In genomic region chr9:6015278-6016157, GRCh38 we compare ENCODE assay signal across 8 cellular contexts. TPM values are rescaled to one million over a fixed set of nuclear protein-coding genes. Genes with fewer than 3 reads are reported as not detected.
DNase-seq lines count a peak whose midpoint lies in the region; ATAC-seq and TF ChIP-seq lines count a peak whose summit lies in the region.

Gene RANBP6, minus strand, starts transcription at chr9:6015624. Its CDS starts 17 bp downstream, at chr9:6015607.

- H3K4me3 ChIP-seq in GM12875 (ENCODE audit: low read depth, low read length) (peak within 1 kb of the TSS; percentile 66), transverse colon (peak within 1 kb of the TSS; percentile 51 to 75 (median 66))

- DNase-seq in NCI-H1105 treated with DMSO at 0.1 percent for 48 hours (lab: John Stamatoyannopoulos, UW) = peak; percentile 85
- DNase-seq in T-cell = peak; percentile 76 to 94 (median 91)
- DNase-seq in cardiac septum (ENCODE audit: low spot score) = peak; percentile 96
- DNase-seq in pons (ENCODE audit: low spot score) = peak; percentile 86
- DNase-seq in transverse colon = peak; percentile 94

- peaks cover 8 to 21% (median 20%) of the 10 kb centered on the region in 3 donors for H3K9me3 Mint-ChIP-seq in T-cell

- H3K27ac Mint-ChIP-seq in T-cell = peak within 1 kb of the TSS; percentile 90 to 99

- intact Hi-C loops in cardiac septum (cut with DNase I) (no loop called here), transverse colon (cut with DNase I; ENCODE audit: low total_unique reads) (no loop called here)

- peak; percentile 75 for TF ChIP-seq POLR2A in transverse colon (IDR thresholded peaks at IDR 0.05)

- CTCF ChIA-PET in T-cell (lab: Charles Lee) = interaction anchor here (0.6 to 1.2 kb wide), 8 partner anchors 7 to 398 kb away, joined by 3 to 11 read pairs (median 5); partner anchors contain the start of gene UHRF2 (in 1 of the 2)

- no peaks in the 10 kb centered on the region for H3K27me3 ChIP-seq in transverse colon

- H3K4me1 ChIP-seq in transverse colon = peaks cover 7 to 35% (median 11%) of the 10 kb centered on the region in 4 donors

- no peaks in the 10 kb centered on the region for H3K36me3 ChIP-seq in transverse colon

- H3K27me3 Mint-ChIP-seq in T-cell = no peaks in the 10 kb centered on the region

- in situ Hi-C loops in transverse colon (cut with MboI; ENCODE audit: low pct_ligation_motif_present in 1 of 4, low pct_unique_long_range_greater_than_20kb in 1 of 4, low sequenced_read_pairs in 3 of 4) = loop anchor here in 1 of 4 donors (10.0 to 25.0 kb wide), 2 partner anchors 381 to 1328 kb away; partner anchors contain the start of gene CDC37L1

- H3K27ac ChIP-seq in adipose tissue (ENCODE audit: low read depth, low read length) (peak within 1 kb of the TSS; percentile 23), transverse colon (peak within 1 kb of the TSS; percentile 81 to 91 (median 88))

- H3K4me3 Mint-ChIP-seq in T-cell = peak within 1 kb of the TSS; percentile 89 to 98 (median 95)

- WGBS in adipose tissue, 3 donors = 3 to 11% (median 11%) methylated on average over 41 to 43 of the region's 43 CpGs
- 11 to 20% methylated on average over 4 to 41 of the region's 43 CpGs for WGBS in transverse colon (ENCODE audit: low coverage in 1 of 2), 2 donors

- TF ChIP-seq CTCF in GM12875 (IDR thresholded peaks at IDR 0.05; ENCODE audit: borderline replicate concordance, insufficient read depth, low read depth, low read length) (no peak), transverse colon (IDR thresholded peaks at IDR 0.05) (peak in 1 of 5 experiments; percentile 13)

- ATAC-seq in HG02678 (IDR thresholded peaks at IDR 0.05; ENCODE audit: unreplicated experiment) (peak; percentile 99), T-cell (replicated peaks in 1 of 4) (peak; percentile 99)

- POLR2A ChIA-PET in T-cell (lab: Charles Lee) = interaction anchor here (0.5 to 1.5 kb wide), 13 partner anchors 9 to 1835 kb away, joined by 3 to 23 read pairs (median 5); partner anchors contain the start of gene UHRF2 (in 1 of the 2)

- no peaks in the 10 kb centered on the region for H3K9me3 ChIP-seq in transverse colon

- H3K36me3 Mint-ChIP-seq in T-cell = peaks cover 36% of the 10 kb centered on the region

- H3K4me1 Mint-ChIP-seq in T-cell = peaks cover 32 to 45% (median 43%) of the 10 kb centered on the region in 3 donors

- TF ChIP-seq EP300 in transverse colon (IDR thresholded peaks at IDR 0.05; ENCODE audit: low read depth) = no peak

RNA-seq across cellular contexts. Expression of gene RANBP6, which starts in this region (rescaled TPM):
- total RNA-seq in T-cell = 10 to 100 TPM; 26.2 to 34.6 (median 29.3) TPM
- polyA plus RNA-seq in adipose tissue = 1 to 10 TPM; 4.0 to 7.5 (median 5.6) TPM
- total RNA-seq in cardiac septum = 21.6 TPM
- total RNA-seq in transverse colon = 10 to 100 TPM in 1 of 4 donors, 1 to 10 TPM in 3; 8.6 to 19.8 (median 8.9) TPM

Comparison
In these comparisons a context has a peak if more than half of its experiments do, and no peak if none do; other contexts are left out.
1. Peak in every context shown above with its lines: DNase-seq, ATAC-seq, H3K4me3 ChIP-seq and H3K27ac ChIP-seq.